ENCODE assay signal across 13 cellular contexts in the genomic region with DNA sequence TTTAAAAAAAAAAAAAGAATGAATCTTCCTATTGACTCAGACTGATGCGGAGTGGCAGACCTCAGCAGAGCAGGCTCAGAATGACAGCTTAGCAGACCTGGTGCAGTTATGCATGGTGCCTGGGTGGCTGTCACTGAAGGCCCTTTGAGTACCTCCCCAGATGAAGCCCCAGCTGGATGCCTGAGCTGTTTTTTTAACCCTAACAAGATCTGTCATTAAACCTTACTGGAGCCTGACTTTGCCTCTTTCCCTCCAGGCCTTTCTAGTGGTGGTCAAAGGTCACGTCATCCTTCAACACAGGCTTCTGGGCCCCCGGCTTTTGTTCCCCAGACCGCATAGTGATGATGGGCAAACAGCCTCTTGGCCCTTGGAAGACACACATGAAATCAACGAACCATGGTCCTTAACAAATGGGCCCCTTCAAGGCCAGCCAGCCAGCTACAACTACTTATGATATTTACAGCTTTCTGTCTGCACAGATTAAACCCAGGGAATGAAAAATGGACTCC.
DNase-seq lines count a peak whose midpoint lies in the region; ATAC-seq and TF ChIP-seq lines count a peak whose summit lies in the region.
"Had no signal": no experiment of that assay in that cellular context is flagged by ENCODE, and none has a peak within 500 bp of the region (broad histone marks: within the 10 kb centered on the region; RNA-seq: fewer than 3 reads in every experiment).

No MANE protein-coding gene starts in this region.

- no peaks in the 10 kb centered on the region for H3K79me1 ChIP-seq in mesendoderm (ENCODE audit: low read length)

- H3F3A ChIP-seq in SK-N-SH (replicated peaks; ENCODE audit: insufficient read depth) = no peaks in the 10 kb centered on the region

- no peaks in the 10 kb centered on the region for H4K20me1 ChIP-seq in SK-N-SH (ENCODE audit: insufficient read depth)

- no peaks in the 10 kb centered on the region for H3K36me3 Mint-ChIP-seq in T-cell

- peak overlapping the region in 1 of 3 donors; percentile 46 for H3K4me3 Mint-ChIP-seq in T-cell

- peaks cover 10 to 14% of the 10 kb centered on the region in 2 donors for H3K27me3 Mint-ChIP-seq in T-cell

- H3K23ac ChIP-seq in mesendoderm (ENCODE audit: low read length) = no peak overlapping the region

- H3K4me2 ChIP-seq in SK-N-SH (no peak overlapping the region), mesendoderm (ENCODE audit: low read length) (no peak overlapping the region)

- H3K4me1 ChIP-seq in SK-N-SH (ENCODE audit: control insufficient read depth in 1 of 2, insufficient read depth in 2 of 2, low read depth in 1 of 2, low read length in 1 of 2) (peaks cover 0 to 38% of the 10 kb centered on the region in 2 experiments; a peak in 2 of 4 replicates), mesendoderm (ENCODE audit: control insufficient read depth, low read depth, low read length) (peaks cover 5% of the 10 kb centered on the region)

- H2AFZ ChIP-seq in SK-N-SH (ENCODE audit: low read depth) = no peak overlapping the region

- no peak overlapping the region for H2BK120ac ChIP-seq in mesendoderm (ENCODE audit: low read depth, low read length)

- ATAC-seq in SK-N-SH treated with all-trans-retinoic acid at 6 μM for 48 hours (peak; percentile 35; the same call in 2 of the 3 replicates), T-cell (replicated peaks in 1 of 4) (peak in 3 of 4 experiments; percentile 27 to 88 (median 73)), GM19328 (IDR thresholded peaks at IDR 0.05; ENCODE audit: unreplicated experiment) (no peak), omental fat pad (ENCODE audit: low FRiP score) (no peak)

- H3K4me3 ChIP-seq in SK-N-SH (ENCODE audit: low read depth in 2 of 2, low read length in 1 of 2) (no peak overlapping the region), mesendoderm (ENCODE audit: low read length) (no peak overlapping the region)
- H3K4me3 ChIP-seq: spleen had no signal

- H3K36me3 ChIP-seq in SK-N-SH (replicated peaks in 1 of 2; ENCODE audit: control insufficient read depth in 1 of 2, insufficient read depth in 2 of 2, low read length in 1 of 2) = no peaks in the 10 kb centered on the region
- no peaks in the 10 kb centered on the region for H3K36me3 ChIP-seq in mesendoderm (ENCODE audit: control insufficient read depth, insufficient read depth, low read length)
- H3K36me3 ChIP-seq: spleen had no signal

- no peak for TF ChIP-seq RAD21 in SK-N-SH (IDR thresholded peaks at IDR 0.05; ENCODE audit: low read length)

- TF ChIP-seq EP300 in SK-N-SH (IDR thresholded peaks at IDR 0.05; ENCODE audit: borderline replicate concordance in 1 of 2, low read depth in 1 of 2, low read length in 1 of 2) = no peak

- peaks cover 12 to 31% (median 20%) of the 10 kb centered on the region in 3 donors for H3K4me1 Mint-ChIP-seq in T-cell

- peak overlapping the region; percentile 13 to 86 for H3K27ac Mint-ChIP-seq in T-cell

- no peak overlapping the region for H2BK15ac ChIP-seq in mesendoderm (replicated peaks; ENCODE audit: low read depth)

- H3K9me3 ChIP-seq in SK-N-SH = 0 out of 2 replicates have a peak, but pooled peaks cover 3% of the 10 kb centered on the region

- H4K8ac ChIP-seq in mesendoderm (ENCODE audit: low read depth, low read length) = no peak overlapping the region

- H3K56ac ChIP-seq in mesendoderm (ENCODE audit: low read length) = peak overlapping the region; percentile 49

- peaks cover 0 to 6% (median 0%) of the 10 kb centered on the region in 3 donors for H3K9me3 Mint-ChIP-seq in T-cell

- no peak overlapping the region for H2AK5ac ChIP-seq in mesendoderm (ENCODE audit: low read length)

- H3K27me3 ChIP-seq in SK-N-SH (ENCODE audit: insufficient read depth) (no peaks in the 10 kb centered on the region), mesendoderm (ENCODE audit: insufficient read depth, low read length, poor library complexity) (no peaks in the 10 kb centered on the region)

- no peak overlapping the region for H4K5ac ChIP-seq in mesendoderm (ENCODE audit: low read length)

- H3K9me2 ChIP-seq in SK-N-SH = no peaks in the 10 kb centered on the region

- CTCF ChIA-PET in SK-N-SH (lab: Yijun Ruan, JAX) = interaction anchor here (1.1 to 1.5 kb wide), 2 partner anchors 33 to 138 kb away, joined by 3 to 6 read pairs; a partner anchor contains a TSS
- CTCF ChIA-PET in T-cell (lab: Charles Lee) = no interaction called here

- H3K4ac ChIP-seq in mesendoderm (ENCODE audit: low read depth, low read length) = no peak overlapping the region

- H3K27ac ChIP-seq in SK-N-SH (ENCODE audit: low read depth in 2 of 2, low read length in 1 of 2) = peak overlapping the region in 1 of 2 experiments; percentile 53; a peak in 2 of 4 replicates
- no peak overlapping the region for H3K27ac ChIP-seq in mesendoderm (ENCODE audit: low read depth, low read length)

- WGBS in SK-N-SH (ENCODE audit: low lambda C conversion rate) = 71% methylated on average over 5 of the region's 5 CpGs
- no CpG with 5 or more reads among the region's 5 CpGs for WGBS in mesendoderm (ENCODE audit: extremely low coverage, insufficient coverage, low lambda C conversion rate)

- TF ChIP-seq CTCF in SK-N-SH (IDR thresholded peaks at IDR 0.05) (no peak), omental fat pad (IDR thresholded peaks at IDR 0.05) (no peak)

- H2BK5ac ChIP-seq in mesendoderm (ENCODE audit: low read length) = no peak overlapping the region

- no peak overlapping the region for H3K9ac ChIP-seq in SK-N-SH
- H3K9ac ChIP-seq in mesendoderm (ENCODE audit: low read length) = no peak overlapping the region

- H3K79me2 ChIP-seq in SK-N-SH (ENCODE audit: insufficient read depth) (no peaks in the 10 kb centered on the region), mesendoderm (ENCODE audit: control insufficient read depth, insufficient read depth, low read length) (no peaks in the 10 kb centered on the region)

- DNase-seq in SK-N-SH (no peak), DMS53 treated with DMSO at 0.1 percent for 48 hours (lab: John Stamatoyannopoulos, UW; ENCODE audit: unreplicated experiment) (peak; percentile 16), T-cell (peak in 4 of 34 experiments; percentile 1 to 8 (median 2)), mesendoderm (peak; percentile 29), NCI-H2196 (lab: John Stamatoyannopoulos, UW; ENCODE audit: unreplicated experiment) (no peak), omental fat pad (ENCODE audit: low spot score) (no peak)
- DNase-seq: central memory CD4-positive, alpha-beta T cell; GOT3; hypothalamus; NCI-H524 treated with DMSO at 0.1 percent for 48 hours; spleen had no signal

- POLR2A ChIA-PET in SK-N-SH (lab: Yijun Ruan, JAX) (interaction anchor here (1.0 kb wide), 1 partner anchor 138 kb away, joined by 3 read pairs; a partner anchor contains a TSS), T-cell (lab: Charles Lee) (no interaction called here)

- H3K18ac ChIP-seq in mesendoderm (ENCODE audit: low read length) = no peak overlapping the region

TF ChIP-seq in SK-N-SH treated with all-trans-retinoic acid at 6 μM for 48 hours, 23 proteins besides CTCF, POLR2A, EP300 and RAD21:
- TF ChIP-seq GLIS3 (CRISPR knock-in tag; IDR thresholded peaks at IDR 0.05) (no peak), ZNF8 (CRISPR knock-in tag; IDR thresholded peaks at IDR 0.05) (no peak)

TF ChIP-seq in SK-N-SH, 30 proteins besides CTCF, POLR2A, EP300 and RAD21:
- no peak for TF ChIP-seq GABPA (IDR thresholded peaks at IDR 0.05; ENCODE audit: low read depth)
- no peak for TF ChIP-seq TCF12 (IDR thresholded peaks at IDR 0.05)
- no peak for TF ChIP-seq YY1 (IDR thresholded peaks at IDR 0.05; ENCODE audit: low read depth)
- TF ChIP-seq NRF1 (IDR thresholded peaks at IDR 0.05; ENCODE audit: low read depth, low read length) = no peak
- no peak for TF ChIP-seq EZH2phosphoT487 (IDR thresholded peaks at IDR 0.05; ENCODE audit: borderline replicate concordance, low read depth)
- TF ChIP-seq, protein P1, sequence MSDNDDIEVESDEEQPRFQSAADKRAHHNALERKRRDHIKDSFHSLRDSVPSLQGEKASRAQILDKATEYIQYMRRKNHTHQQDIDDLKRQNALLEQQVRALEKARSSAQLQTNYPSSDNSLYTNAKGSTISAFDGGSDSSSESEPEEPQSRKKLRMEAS (IDR thresholded peaks at IDR 0.05; ENCODE audit: low read depth) = no peak
- no peak for TF ChIP-seq RFX5 (IDR thresholded peaks at IDR 0.05; ENCODE audit: low read length)
- no peak for TF ChIP-seq RCOR1 (IDR thresholded peaks at IDR 0.05; ENCODE audit: low read length)

Comparison
In these comparisons a context has a peak if more than half of its experiments do, and no peak if none do; other contexts are left out.
1. ATAC-seq: peak in SK-N-SH treated with all-trans-retinoic acid at 6 μM for 48 hours (single experiment) and T-cell (3 of 4); none in GM19328 (single experiment) and omental fat pad (single experiment).
2. DNase-seq: peak in DMS53 treated with DMSO at 0.1 percent for 48 hours (single experiment) and mesendoderm (single experiment); none in SK-N-SH (single experiment), NCI-H2196 (single experiment) and omental fat pad (single experiment).